Comparison of ENCODE assay signal across 8 cellular contexts in genomic region chr11:83157755-83158473, GRCh38. TPM values are rescaled to one million over a fixed set of nuclear protein-coding genes. Genes with fewer than 3 reads are reported as not detected.
A peak's percentile ranks its signal among the peaks of the same experiment; 100 is the strongest.
DNase-seq lines count a peak whose midpoint lies in the region; ATAC-seq, FAIRE-seq and TF ChIP-seq lines count a peak whose summit lies in the region.

No MANE protein-coding gene starts in this region.

- WGBS in A549 (ENCODE audit: missing lambda C conversion rate) = under 1% methylated on average over 13 of the region's 14 CpGs
- 0% methylated on average over 2 to 12 of the region's 14 CpGs for WGBS in endodermal cell (ENCODE audit: insufficient coverage in 1 of 2, insufficient read length in 1 of 2), 2 experiments

- H3K4me1 ChIP-seq in A549 (peaks cover 30% of the 10 kb centered on the region), endodermal cell (ENCODE audit: control insufficient read depth, insufficient read depth, low read length) (peaks cover 7% of the 10 kb centered on the region)

- H3K36me3 ChIP-seq in endodermal cell (ENCODE audit: control insufficient read depth, insufficient read depth, low read length) = peaks cover 42% of the 10 kb centered on the region

- CTCF ChIA-PET in A549 (lab: Yijun Ruan, JAX) = interaction anchor here (1.0 kb wide), 1 partner anchor 22 kb away, joined by 3 read pairs; no protein-coding TSS in a partner anchor

- peaks cover 23% of the 10 kb centered on the region for H3K36me3 Mint-ChIP-seq in endodermal cell (ENCODE audit: low read depth)
- H3K36me3 Mint-ChIP-seq in mesothelial cell of epicardium = no peaks in the 10 kb centered on the region

- TF ChIP-seq POLR2A in A549 (IDR thresholded peaks at IDR 0.05; ENCODE audit: low read length) = no peak

- peak; percentile 51 to 61 for DNase-seq in A549 (ENCODE audit: low read depth in 1 of 2, low spot score in 1 of 2)
- DNase-seq in GM18507 (ENCODE audit: extremely low spot score, insufficient read length, low read depth) = no peak
- peak; percentile 20 for DNase-seq in NCI-H774 (lab: John Stamatoyannopoulos, UW)
- DNase-seq in activated CD8-positive, alpha-beta memory T cell treated with anti-CD3 and anti-CD28 coated beads for 48 hours (ENCODE audit: low read depth in 2 of 3, low spot score in 2 of 3) = peak; percentile 10 to 33 (median 27)
- peak; percentile 80 for DNase-seq in endodermal cell
- DNase-seq in mesothelial cell of epicardium (ENCODE audit: low spot score in 2 of 2, unreplicated experiment in 2 of 2) = peak in 1 of 2 experiments; percentile 61
- DNase-seq in stimulated activated CD8-positive, alpha-beta memory T cell treated with anti-CD3 and anti-CD28 coated beads, Interleukin-7, amount 100 ng/mL, for 24 hours (ENCODE audit: low read depth) = peak; percentile 22

- TF ChIP-seq RAD21 in A549 (conservative IDR thresholded peaks at IDR 0.05 in 1 of 2, IDR thresholded peaks at IDR 0.05 in 1 of 2) = no peak

- H3K4me1 Mint-ChIP-seq in endodermal cell (peaks cover 34% of the 10 kb centered on the region), mesothelial cell of epicardium (peaks cover 35% of the 10 kb centered on the region)

- no peaks in the 10 kb centered on the region for H3K27me3 ChIP-seq in endodermal cell (ENCODE audit: control insufficient read depth, insufficient read depth, low read length, poor library complexity, severe bottlenecking)

- H3K9ac ChIP-seq in endodermal cell (ENCODE audit: extremely low read depth, low read length, poor library complexity, severe bottlenecking) = peak overlapping the region; percentile 98

- H3K9me3 Mint-ChIP-seq in endodermal cell (no peaks in the 10 kb centered on the region), mesothelial cell of epicardium (no peaks in the 10 kb centered on the region)

- no peak for FAIRE-seq in A549 (lab: Jason Lieb, UNC)
- FAIRE-seq in GM18507 (lab: Jason Lieb, UNC) = peak; percentile 33

- TF ChIP-seq EP300 in A549 (IDR thresholded peaks at IDR 0.05) = no peak

- H3K4me3 ChIP-seq in A549 = peak overlapping the region; percentile 97
- peak overlapping the region; percentile 98 for H3K4me3 ChIP-seq in endodermal cell (ENCODE audit: low read length)

- H3K27ac ChIP-seq in A549 (peak overlapping the region; percentile 94 to 99), endodermal cell (ENCODE audit: low read depth, low read length) (peak overlapping the region; percentile 99)

- H3K9me3 ChIP-seq in A549 (no peaks in the 10 kb centered on the region), endodermal cell (ENCODE audit: control insufficient read depth, low read length) (no peaks in the 10 kb centered on the region)

- ATAC-seq in A549 = peak; percentile 32 to 38
- no peak for ATAC-seq in HG03460 (IDR thresholded peaks at IDR 0.05; ENCODE audit: unreplicated experiment)

- peaks cover 2% of the 10 kb centered on the region for H3K27me3 Mint-ChIP-seq in endodermal cell (ENCODE audit: insufficient read depth)
- no peaks in the 10 kb centered on the region for H3K27me3 Mint-ChIP-seq in mesothelial cell of epicardium (ENCODE audit: low read depth)

- peak overlapping the region; percentile 99 for H3K4me2 ChIP-seq in A549

- H3K27ac Mint-ChIP-seq in endodermal cell = peak overlapping the region; percentile 100
- H3K27ac Mint-ChIP-seq in mesothelial cell of epicardium = peak overlapping the region; percentile 100

- H3K4me3 Mint-ChIP-seq in endodermal cell (peak overlapping the region; percentile 100), mesothelial cell of epicardium (peak overlapping the region; percentile 100)

- TF ChIP-seq CTCF in A549 (IDR thresholded peaks at IDR 0.05) (no peak), endodermal cell (conservative IDR thresholded peaks at IDR 0.05) (no peak), mesothelial cell of epicardium (IDR thresholded peaks at IDR 0.05; ENCODE audit: unreplicated experiment) (no peak)

- POLR2A ChIA-PET in A549 (lab: Yijun Ruan, JAX) = interaction anchor here (0.6 to 2.8 kb wide), 11 partner anchors 10 to 291 kb away, joined by 3 to 32 read pairs (median 10); partner anchors contain the start of genes CCDC90B, DDIAS, PRCP and RAB30

TF ChIP-seq in A549, 52 proteins besides CTCF, POLR2A, EP300 and RAD21 (continues in another document):
- TF ChIP-seq KDM5A (IDR thresholded peaks at IDR 0.05) (no peak), ATOH8 (CRISPR knock-in tag; IDR thresholded peaks at IDR 0.05; ENCODE audit: low read depth) (no peak), POLR2AphosphoS2 (conservative IDR thresholded peaks at IDR 0.05; ENCODE audit: low read length) (no peak), MAFK (IDR thresholded peaks at IDR 0.05; ENCODE audit: partially characterized antibody) (no peak), CEBPB (IDR thresholded peaks at IDR 0.05) (no peak), HEYL (CRISPR knock-in tag; IDR thresholded peaks at IDR 0.05) (no peak), RNF2 (IDR thresholded peaks at IDR 0.05; ENCODE audit: borderline replicate concordance, low read depth) (no peak), ZNF302 (CRISPR knock-in tag; IDR thresholded peaks at IDR 0.05) (no peak), TFCP2L1 (CRISPR knock-in tag; IDR thresholded peaks at IDR 0.05) (no peak), HOXA7 (CRISPR knock-in tag; IDR thresholded peaks at IDR 0.05) (peak; percentile 37; the same call in 1 of the 2 replicates), CBX8 (IDR thresholded peaks at IDR 0.05) (no peak), EHF (CRISPR knock-in tag; IDR thresholded peaks at IDR 0.05) (no peak), KDM1A (IDR thresholded peaks at IDR 0.05; ENCODE audit: low read depth) (no peak), MAX (IDR thresholded peaks at IDR 0.05) (peak; percentile 83), JUNB (IDR thresholded peaks at IDR 0.05) (no peak), HES2 (IDR thresholded peaks at IDR 0.05) (no peak), MYC (IDR thresholded peaks at IDR 0.05; ENCODE audit: borderline replicate concordance, low read length) (0 out of 2 replicates have a peak, but pooled peaks have one; percentile 48), PBX3 (IDR thresholded peaks at IDR 0.05) (no peak), MAZ (IDR thresholded peaks at IDR 0.05; ENCODE audit: borderline replicate concordance, low read depth, low read length) (0 out of 2 replicates have a peak, but pooled peaks have one; percentile 29), PHF8 (IDR thresholded peaks at IDR 0.05; ENCODE audit: borderline replicate concordance, low read depth) (no peak; the same call in none of the 2 replicates), ELK1 (IDR thresholded peaks at IDR 0.05; ENCODE audit: low read depth, low read length) (no peak)

RNA-seq across cellular contexts. Expression of gene PCF11, which starts 1.0 kb away (rescaled TPM):
- polyA plus RNA-seq in A549 (2011; rRNA removed) (41.1 and 42.3 TPM in 2 replicates), A549 (2017; fragmentation: RNase III; extraction: RNeasy Plus Mini Kit Qiagen cat#74134 plus additional on column Dnase treatment) (24.7 to 28.7 TPM (median 25.2 TPM) in 3 replicates)
- polyA plus RNA-seq in A549 (2012; cell fraction: cytosol; rRNA removed) = 15.7 and 17.1 TPM in 2 replicates
- polyA plus RNA-seq in A549 (2012; cell fraction: nucleus; rRNA removed) = 33.1 and 54.1 TPM in 2 replicates
- 32.9 and 37.8 TPM in 2 replicates for polyA minus RNA-seq in A549 (2011; rRNA and poly(A)+ RNA removed)
- total RNA-seq in endodermal cell (10 to 100 TPM; 52.7 to 67.7 TPM), mesothelial cell of epicardium (73.2 to 77.1 TPM (median 74.2 TPM) in 3 replicates)
- 45.5 TPM for polyA plus RNA-seq in endodermal cell (2013, experiment 1 of 2)
- polyA plus RNA-seq in endodermal cell (2013, experiment 2 of 2) = 41.7 TPM

RNA-seq across cellular contexts. Expression of gene ANKRD42, which starts 35.6 kb away (rescaled TPM):
- 10.9 and 13.2 TPM in 2 replicates for polyA plus RNA-seq in A549 (2011; rRNA removed)
- 5.0 and 5.2 TPM in 2 replicates for polyA plus RNA-seq in A549 (2012; cell fraction: cytosol; rRNA removed)
- polyA plus RNA-seq in A549 (2012; cell fraction: nucleus; rRNA removed) = 3.0 and 4.4 TPM in 2 replicates
- 9.1 to 11.0 TPM (median 10.9 TPM) in 3 replicates for polyA plus RNA-seq in A549 (2017; fragmentation: RNase III; extraction: RNeasy Plus Mini Kit Qiagen cat#74134 plus additional on column Dnase treatment)
- 7.1 and 8.5 TPM in 2 replicates for polyA minus RNA-seq in A549 (2011; rRNA and poly(A)+ RNA removed)
- total RNA-seq in endodermal cell = 10 to 100 TPM; 11.1 to 11.4 TPM
- polyA plus RNA-seq in endodermal cell (2013, experiment 1 of 2) = 5.3 TPM
- polyA plus RNA-seq in endodermal cell (2013, experiment 2 of 2) = 6.7 TPM
- total RNA-seq in mesothelial cell of epicardium = 6.9 to 7.8 TPM (median 7.0 TPM) in 3 replicates
